Comparison of ENCODE assay signal across 11 cellular contexts in genomic region chr2:150520887-150521664, GRCh38. TPM values are rescaled to one million over a fixed set of nuclear protein-coding genes. Genes with fewer than 3 reads are reported as not detected.
DNase-seq lines count a peak whose midpoint lies in the region; ATAC-seq lines count a peak whose summit lies in the region.
"Had no signal": no experiment of that assay in that cellular context is flagged by ENCODE, and none has a peak within 500 bp of the region (broad histone marks: within the 10 kb centered on the region; RNA-seq: fewer than 3 reads in every experiment).

No MANE protein-coding gene starts in this region.

- DNase-seq in AG08395 (ENCODE audit: low spot score) (peak; percentile 59), amniotic epithelial cell (ENCODE audit: low read depth) (peak; percentile 78), left cardiac atrium (no peak), NCI-H510A (lab: John Stamatoyannopoulos, UW) (no peak), OCI-M1 (lab: John Stamatoyannopoulos, UW) (no peak), cerebellar cortex (ENCODE audit: low spot score) (no peak), mucosa of gallbladder (ENCODE audit: low spot score) (no peak)
- DNase-seq: AML-193, cerebellar nuclear complex, nucleus accumbens had no signal

- intact Hi-C loops in left cardiac atrium (cut with DNase I): no loop called here

- ATAC-seq in HG02588 (IDR thresholded peaks at IDR 0.05; ENCODE audit: unreplicated experiment) (peak; percentile 59), left cardiac atrium (peak; percentile 23 to 30)

RNA-seq across cellular contexts. Expression of gene RND3, which starts 33.6 kb away (rescaled TPM):
- total RNA-seq in left cardiac atrium (10 to 100 TPM; 18.5 to 29.2 TPM), mucosa of gallbladder (39.7 TPM)

Comparison
In these comparisons a context has a peak if more than half of its experiments do, and no peak if none do; other contexts are left out.
1. DNase-seq: peak in AG08395 (single experiment) and amniotic epithelial cell (single experiment); none in left cardiac atrium (single experiment), NCI-H510A (single experiment), OCI-M1 (single experiment), cerebellar cortex (single experiment) and mucosa of gallbladder (single experiment).